ENCODE assay signal across 7 cellular contexts in the genomic region with DNA sequence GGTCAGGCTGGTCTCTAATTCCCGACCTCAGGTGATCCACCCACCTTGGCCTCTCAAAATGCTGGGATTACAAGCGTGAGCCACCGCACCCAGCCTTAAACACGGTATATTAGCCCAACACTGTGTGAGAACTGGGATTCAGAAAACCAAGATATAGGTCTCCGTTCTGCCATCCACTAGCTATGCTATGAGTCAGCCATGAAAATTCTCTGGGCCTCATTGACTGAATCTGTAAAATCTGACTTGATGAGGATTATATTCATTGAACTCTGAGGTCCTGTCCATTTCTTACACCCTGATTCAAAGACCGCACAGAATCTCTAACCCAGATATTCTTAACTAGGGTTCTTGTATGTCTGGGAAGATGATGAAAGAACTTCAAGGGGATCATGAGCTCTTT. TPM values are rescaled to one million over a fixed set of nuclear protein-coding genes. Genes with fewer than 3 reads are reported as not detected.
DNase-seq lines count a peak whose midpoint lies in the region; ATAC-seq and TF ChIP-seq lines count a peak whose summit lies in the region.
"Not testable (repeated sequence)": the region's sequence is repeated elsewhere in the genome, so short reads cannot be mapped to it uniquely, and the experiment has no call there.

No MANE protein-coding gene starts in this region.

- DNase-seq in CD8-positive, alpha-beta memory T cell; T-helper 17 cell; activated T-helper 2 cell treated with anti-CD3 and anti-CD28 coated beads, Interferon-gamma antibody, Interleukin-2, Interleukin-4, amounts not matched to agents 10 μg/mL and 5 μg/mL and 100 μg/mL, durations not matched to agents 14 hours and 24 hours and 36 hours (ENCODE audit: low spot score); mesothelial cell of epicardium (ENCODE audit: low spot score in 2 of 2, unreplicated experiment in 2 of 2): not testable (repeated sequence)
- peak; percentile 29 for DNase-seq in HFFc6
- peak; percentile 36 for DNase-seq in astrocyte of the spinal cord (ENCODE audit: low read depth, low spot score)
- DNase-seq in fibroblast of peridontal ligament (ENCODE audit: extremely low read depth) = peak; percentile 24

- CTCF ChIA-PET in CD8-positive, alpha-beta memory T cell (lab: Charles Lee) = interaction anchor here (0.5 to 2.4 kb wide), 6 partner anchors 10 to 168 kb away, joined by 3 to 9 read pairs (median 4); no protein-coding TSS in a partner anchor

- ATAC-seq in T-helper 17 cell = not testable (repeated sequence)

- H3K27ac Mint-ChIP-seq in CD8-positive, alpha-beta memory T cell = peak overlapping the region; percentile 15 to 82 (median 74)
- H3K27ac Mint-ChIP-seq in HFFc6 = peak overlapping the region; percentile 89
- peak overlapping the region; percentile 34 for H3K27ac Mint-ChIP-seq in T-helper 17 cell
- peak overlapping the region; percentile 32 for H3K27ac Mint-ChIP-seq in activated T-helper 2 cell treated with anti-CD3 and anti-CD28 coated beads, Interferon-gamma antibody, Interleukin-2, Interleukin-4, amounts not matched to agents 10 μg/mL and 5 μg/mL and 100 μg/mL, durations not matched to agents 14 hours and 24 hours and 36 hours
- H3K27ac Mint-ChIP-seq in mesothelial cell of epicardium = peak overlapping the region; percentile 10

- POLR2A ChIA-PET in CD8-positive, alpha-beta memory T cell (lab: Charles Lee) = interaction anchor here (0.5 to 0.8 kb wide), 2 partner anchors 36 to 51 kb away, joined by 4 to 5 read pairs; no protein-coding TSS in a partner anchor

- H3K27me3 ChIP-seq in CD8-positive, alpha-beta memory T cell (ENCODE audit: insufficient read depth, low read length, poor library complexity, severe bottlenecking) = not testable (repeated sequence)

- H3K9me3 Mint-ChIP-seq in CD8-positive, alpha-beta memory T cell; HFFc6; activated T-helper 2 cell treated with anti-CD3 and anti-CD28 coated beads, Interferon-gamma antibody, Interleukin-2, Interleukin-4, amounts not matched to agents 10 μg/mL and 5 μg/mL and 100 μg/mL, durations not matched to agents 14 hours and 24 hours and 36 hours; mesothelial cell of epicardium: not testable (repeated sequence)

- H3K4me3 ChIP-seq in CD8-positive, alpha-beta memory T cell (ENCODE audit: low read length); astrocyte of the spinal cord (ENCODE audit: low read depth, low read length): not testable (repeated sequence)

- peaks cover 13 to 42% (median 14%) of the 10 kb centered on the region in 3 donors for H3K36me3 Mint-ChIP-seq in CD8-positive, alpha-beta memory T cell
- H3K36me3 Mint-ChIP-seq in HFFc6 (ENCODE audit: low read depth); T-helper 17 cell (ENCODE audit: low read depth): not testable (repeated sequence)
- H3K36me3 Mint-ChIP-seq in activated T-helper 2 cell treated with anti-CD3 and anti-CD28 coated beads, Interferon-gamma antibody, Interleukin-2, Interleukin-4, amounts not matched to agents 10 μg/mL and 5 μg/mL and 100 μg/mL, durations not matched to agents 14 hours and 24 hours and 36 hours (ENCODE audit: low read depth) = peaks cover 52% of the 10 kb centered on the region
- peaks cover 12% of the 10 kb centered on the region for H3K36me3 Mint-ChIP-seq in mesothelial cell of epicardium

- H3K27me3 Mint-ChIP-seq in CD8-positive, alpha-beta memory T cell; HFFc6 (ENCODE audit: insufficient read depth); T-helper 17 cell; activated T-helper 2 cell treated with anti-CD3 and anti-CD28 coated beads, Interferon-gamma antibody, Interleukin-2, Interleukin-4, amounts not matched to agents 10 μg/mL and 5 μg/mL and 100 μg/mL, durations not matched to agents 14 hours and 24 hours and 36 hours (ENCODE audit: low read depth); mesothelial cell of epicardium (ENCODE audit: low read depth): not testable (repeated sequence)

- peaks cover 24% of the 10 kb centered on the region for H3K4me1 ChIP-seq in CD8-positive, alpha-beta memory T cell (ENCODE audit: insufficient read depth, low read length)

- H3K36me3 ChIP-seq in CD8-positive, alpha-beta memory T cell (ENCODE audit: insufficient read depth, low read length) = not testable (repeated sequence)

- peaks cover 58 to 73% (median 73%) of the 10 kb centered on the region in 3 donors for H3K4me1 Mint-ChIP-seq in CD8-positive, alpha-beta memory T cell
- H3K4me1 Mint-ChIP-seq in HFFc6 (ENCODE audit: low read depth) = peaks cover 45% of the 10 kb centered on the region
- peaks cover 43% of the 10 kb centered on the region for H3K4me1 Mint-ChIP-seq in T-helper 17 cell
- peaks cover 47% of the 10 kb centered on the region for H3K4me1 Mint-ChIP-seq in activated T-helper 2 cell treated with anti-CD3 and anti-CD28 coated beads, Interferon-gamma antibody, Interleukin-2, Interleukin-4, amounts not matched to agents 10 μg/mL and 5 μg/mL and 100 μg/mL, durations not matched to agents 14 hours and 24 hours and 36 hours (ENCODE audit: low read depth)
- H3K4me1 Mint-ChIP-seq in mesothelial cell of epicardium = not testable (repeated sequence)

- not testable (repeated sequence) for H3K9me3 ChIP-seq in CD8-positive, alpha-beta memory T cell (ENCODE audit: low read length); T-helper 17 cell (ENCODE audit: control insufficient read depth, low read length, poor library complexity, severe bottlenecking)

- in situ Hi-C loops in astrocyte of the spinal cord (cut with HindIII; ENCODE audit: low sequenced_read_pairs) = not testable (repeated sequence)

- not testable (repeated sequence) for TF ChIP-seq CTCF in HFFc6 (IDR thresholded peaks at IDR 0.05); astrocyte of the spinal cord (IDR thresholded peaks at IDR 0.05; ENCODE audit: low read depth, low read length); mesothelial cell of epicardium (IDR thresholded peaks at IDR 0.05; ENCODE audit: unreplicated experiment)

- not testable (repeated sequence) for H3K4me3 Mint-ChIP-seq in CD8-positive, alpha-beta memory T cell; activated T-helper 2 cell treated with anti-CD3 and anti-CD28 coated beads, Interferon-gamma antibody, Interleukin-2, Interleukin-4, amounts not matched to agents 10 μg/mL and 5 μg/mL and 100 μg/mL, durations not matched to agents 14 hours and 24 hours and 36 hours (ENCODE audit: low read depth); mesothelial cell of epicardium
- H3K4me3 Mint-ChIP-seq in HFFc6 (peak overlapping the region; percentile 67), T-helper 17 cell (peak overlapping the region; percentile 36)

- intact Hi-C loops in activated T-helper 2 cell treated with anti-CD3 and anti-CD28 coated beads, Interferon-gamma antibody, Interleukin-2, Interleukin-4, amounts not matched to agents 10 μg/mL and 5 μg/mL and 100 μg/mL, durations not matched to agents 14 hours and 24 hours and 36 hours (cut with micrococcal nuclease) = not testable (repeated sequence)

- not testable (repeated sequence) for H3K27ac ChIP-seq in CD8-positive, alpha-beta memory T cell (ENCODE audit: low read depth, low read length)

RNA-seq across cellular contexts. Expression of a gene that starts 37.4 kb away (rescaled TPM):
- 100 to 1,000 TPM; 107 to 109 TPM for total RNA-seq in CD8-positive, alpha-beta memory T cell
- polyA plus RNA-seq in CD8-positive, alpha-beta memory T cell = 51.4 TPM
- 10 to 100 TPM in 1 of 6 experiments, 1 to 10 TPM in 5; 6.5 to 10.1 (median 9.1) TPM for total RNA-seq in HFFc6 (2021; fragmentation: NEBNext Ultra II Directional; extraction: Animal tissue kit (Norgen Biotek cat#: 25700))
- total RNA-seq in T-helper 17 cell (10 to 100 TPM; 18.5 to 28.3 TPM), mesothelial cell of epicardium (17.0 to 18.2 TPM (median 17.6 TPM) in 3 replicates)
- 42.1 and 43.0 TPM in 2 replicates for total RNA-seq in activated T-helper 2 cell treated with anti-CD3 and anti-CD28 coated beads, Interferon-gamma antibody, Interleukin-2, Interleukin-4, amounts not matched to agents 10 μg/mL and 5 μg/mL and 100 μg/mL, durations not matched to agents 14 hours and 24 hours and 36 hours

RNA-seq across cellular contexts. Expression of a gene that starts 47.9 kb away (rescaled TPM):
- total RNA-seq in CD8-positive, alpha-beta memory T cell = 100 to 1,000 TPM; 378 to 381 TPM
- polyA plus RNA-seq in CD8-positive, alpha-beta memory T cell = 200 TPM
- 100 to 1,000 TPM; 120 to 153 (median 147) TPM for total RNA-seq in HFFc6 (2021; fragmentation: NEBNext Ultra II Directional; extraction: Animal tissue kit (Norgen Biotek cat#: 25700))
- total RNA-seq in T-helper 17 cell (100 to 1,000 TPM; 558 to 772 TPM), mesothelial cell of epicardium (185 to 189 TPM (median 187 TPM) in 3 replicates)
- total RNA-seq in activated T-helper 2 cell treated with anti-CD3 and anti-CD28 coated beads, Interferon-gamma antibody, Interleukin-2, Interleukin-4, amounts not matched to agents 10 μg/mL and 5 μg/mL and 100 μg/mL, durations not matched to agents 14 hours and 24 hours and 36 hours = 401 and 406 TPM in 2 replicates

Comparison
In these comparisons a context has a peak if more than half of its experiments do, and no peak if none do; other contexts are left out.
1. H3K27ac Mint-ChIP-seq: peak in every context shown above with its lines; median percentile 89 in HFFc6; 74 in CD8-positive, alpha-beta memory T cell; 34 in T-helper 17 cell; 32 in activated T-helper 2 cell treated with anti-CD3 and anti-CD28 coated beads, Interferon-gamma antibody, Interleukin-2, Interleukin-4, amounts not matched to agents 10 μg/mL and 5 μg/mL and 100 μg/mL, durations not matched to agents 14 hours and 24 hours and 36 hours; 10 in mesothelial cell of epicardium.